In genomic region chr15:43792761-43793493, GRCh38 we compare ENCODE assay signal across 8 cellular contexts. TPM values are rescaled to one million over a fixed set of nuclear protein-coding genes. Genes with fewer than 3 reads are reported as not detected.
A peak's percentile ranks its signal among the peaks of the same experiment; 100 is the strongest.
DNase-seq lines count a peak whose midpoint lies in the region; ATAC-seq and TF ChIP-seq lines count a peak whose summit lies in the region.

No MANE protein-coding gene starts in this region.

- peaks cover 9 to 22% (median 13%) of the 10 kb centered on the region in 3 donors for H3K27me3 Mint-ChIP-seq in immature natural killer cell (ENCODE audit: low read depth in 3 of 3)

- POLR2A ChIA-PET in OCI-LY7 (lab: Charles Lee), result interaction anchor here (0.6 to 6.1 kb wide), 6 partner anchors 9 to 175 kb away, joined by 3 to 47 read pairs (median 7); partner anchors contain the start of genes ELL3, MFAP1 and WDR76

- intact Hi-C loops in OCI-LY7 (cut with micrococcal nuclease; ENCODE audit: unreplicated experiment), result loop anchor here (1.0 kb wide), 1 partner anchor 16 kb away; no protein-coding TSS in a partner anchor

- peak overlapping the region; percentile 98 to 99 (median 98) for H3K27ac Mint-ChIP-seq in immature natural killer cell
- peak overlapping the region; percentile 99 for H3K27ac Mint-ChIP-seq in stimulated activated effector memory CD8-positive, alpha-beta T cell treated with anti-CD3 and anti-CD28 coated beads, Interleukin-12 subunit alpha, Interleukin-12 subunit beta, amount 100 ng/mL, for 72 hours

- peak; percentile 49 for DNase-seq in GM12865 (ENCODE audit: low read depth)
- peak; percentile 60 for DNase-seq in OCI-LY7 (ENCODE audit: low spot score)
- no peak for DNase-seq in astrocyte of the spinal cord (ENCODE audit: low read depth, low spot score)
- DNase-seq in immature natural killer cell, result peak; percentile 23 to 30 (median 27)
- no peak for DNase-seq in stimulated activated effector memory CD8-positive, alpha-beta T cell treated with anti-CD3 and anti-CD28 coated beads, Interleukin-12 subunit alpha, Interleukin-12 subunit beta, amount 100 ng/mL, for 72 hours (ENCODE audit: low spot score in 2 of 2)
- DNase-seq in NCI-H1092 treated with DMSO at 0.1 percent for 48 hours (lab: John Stamatoyannopoulos, UW), result no peak
- no peak for DNase-seq in NCI-H526 treated with DMSO at 0.1 percent for 48 hours (lab: John Stamatoyannopoulos, UW)

- H3K4me1 Mint-ChIP-seq in immature natural killer cell, result peaks cover 50 to 53% of the 10 kb centered on the region in 2 donors
- peaks cover 40% of the 10 kb centered on the region for H3K4me1 Mint-ChIP-seq in stimulated activated effector memory CD8-positive, alpha-beta T cell treated with anti-CD3 and anti-CD28 coated beads, Interleukin-12 subunit alpha, Interleukin-12 subunit beta, amount 100 ng/mL, for 72 hours

- peak overlapping the region; percentile 97 for H3K27ac ChIP-seq in OCI-LY7 (ENCODE audit: low read depth, low read length, poor library complexity, severe bottlenecking)

- peak overlapping the region; percentile 97 to 99 (median 98) for H3K4me3 Mint-ChIP-seq in immature natural killer cell
- peak overlapping the region; percentile 98 for H3K4me3 Mint-ChIP-seq in stimulated activated effector memory CD8-positive, alpha-beta T cell treated with anti-CD3 and anti-CD28 coated beads, Interleukin-12 subunit alpha, Interleukin-12 subunit beta, amount 100 ng/mL, for 72 hours

- CTCF ChIA-PET in OCI-LY7 (lab: Charles Lee; ENCODE audit: unreplicated experiment), result no interaction called here

- peaks cover 6 to 16% (median 10%) of the 10 kb centered on the region in 3 donors for H3K36me3 Mint-ChIP-seq in immature natural killer cell
- peaks cover 62% of the 10 kb centered on the region for H3K36me3 Mint-ChIP-seq in stimulated activated effector memory CD8-positive, alpha-beta T cell treated with anti-CD3 and anti-CD28 coated beads, Interleukin-12 subunit alpha, Interleukin-12 subunit beta, amount 100 ng/mL, for 72 hours

- no TSS peak for BruUV-seq in OCI-LY7 (replicated peaks; lab: Mats Ljungman, UMichigan)

- peak overlapping the region; percentile 97 for H3K4me2 ChIP-seq in OCI-LY7 (ENCODE audit: low read length)

- H3K9me2 ChIP-seq in OCI-LY7 (ENCODE audit: insufficient read depth, low read length), result no peaks in the 10 kb centered on the region

- in situ Hi-C loops in astrocyte of the spinal cord (cut with HindIII; ENCODE audit: low sequenced_read_pairs), result no loop called here

- H3K9me3 Mint-ChIP-seq in immature natural killer cell, result no peaks in the 10 kb centered on the region
- no peaks in the 10 kb centered on the region for H3K9me3 Mint-ChIP-seq in stimulated activated effector memory CD8-positive, alpha-beta T cell treated with anti-CD3 and anti-CD28 coated beads, Interleukin-12 subunit alpha, Interleukin-12 subunit beta, amount 100 ng/mL, for 72 hours

- TF ChIP-seq CTCF in GM12865 (IDR thresholded peaks at IDR 0.05; ENCODE audit: insufficient read depth, low read depth, low read length, missing control alignments) (no peak), OCI-LY7 (conservative IDR thresholded peaks at IDR 0.05; ENCODE audit: low read length) (no peak), astrocyte of the spinal cord (IDR thresholded peaks at IDR 0.05; ENCODE audit: low read depth, low read length) (no peak)

- peaks cover 87% of the 10 kb centered on the region for H3K4me1 ChIP-seq in OCI-LY7 (ENCODE audit: insufficient read depth, low read length, poor library complexity, severe bottlenecking)

- no peak overlapping the region for H2AFZ ChIP-seq in OCI-LY7 (ENCODE audit: low read length)

- peak; percentile 0 for ATAC-seq in stimulated activated effector memory CD8-positive, alpha-beta T cell treated with anti-CD3 and anti-CD28 coated beads, Interleukin-12 subunit alpha, Interleukin-12 subunit beta, amount 100 ng/mL, for 72 hours
- ATAC-seq in HG03469 (IDR thresholded peaks at IDR 0.05; ENCODE audit: unreplicated experiment), result no peak

- H3K36me3 ChIP-seq in OCI-LY7 (ENCODE audit: insufficient read depth, low read length), result peaks cover 54% of the 10 kb centered on the region

- H3K9me3 ChIP-seq in OCI-LY7 (ENCODE audit: low read length), result no peaks in the 10 kb centered on the region

- H3K4me3 ChIP-seq in GM12865 (ENCODE audit: low read depth, low read length) (peak overlapping the region; percentile 97), OCI-LY7 (ENCODE audit: low read depth, low read length, poor library complexity, severe bottlenecking) (peak overlapping the region; percentile 97), astrocyte of the spinal cord (ENCODE audit: low read depth, low read length) (peak overlapping the region; percentile 81)

- peaks cover 17% of the 10 kb centered on the region for H4K20me1 ChIP-seq in OCI-LY7 (ENCODE audit: insufficient read depth, low read length)

- H3K79me2 ChIP-seq in OCI-LY7 (ENCODE audit: insufficient read depth, low read depth, low read length), result peaks cover 32% of the 10 kb centered on the region

RNA-seq across cellular contexts. Expression of gene SERF2, which starts 0.8 kb away (rescaled TPM):
- 581 and 622 TPM in 2 replicates for total RNA-seq in OCI-LY7 (2014; rRNA removed; shearing (Covaris generic))
- total RNA-seq in OCI-LY7 (2022), result 1,328 and 1,370 TPM in 2 replicates
- 1,000 to 10,000 TPM; 1,924 to 3,752 (median 2,420) TPM for polyA plus RNA-seq in immature natural killer cell

RNA-seq across cellular contexts. Expression of gene SERINC4, which starts 7.1 kb away (rescaled TPM):
- total RNA-seq in OCI-LY7 (2014; rRNA removed; shearing (Covaris generic)), result 0.23 and 0.60 TPM in 2 replicates
- 1.1 and 1.9 TPM in 2 replicates for total RNA-seq in OCI-LY7 (2022)
- polyA plus RNA-seq in immature natural killer cell, result 1 to 10 TPM in 2 of 3 donors, under 1 TPM in 1; 0.72 to 3.4 (median 1.3) TPM

RNA-seq across cellular contexts. Expression of gene HYPK, which starts 7.5 kb away (rescaled TPM):
- 16.1 and 25.0 TPM in 2 replicates for total RNA-seq in OCI-LY7 (2014; rRNA removed; shearing (Covaris generic))
- total RNA-seq in OCI-LY7 (2022), result 48.9 and 53.6 TPM in 2 replicates
- 10 to 100 TPM in 2 of 3 donors, 1 to 10 TPM in 1; 4.1 to 20.3 (median 10.0) TPM for polyA plus RNA-seq in immature natural killer cell

RNA-seq across cellular contexts. Expression of gene ELL3, which starts 16.2 kb away (rescaled TPM):
- 296 and 306 TPM in 2 replicates for total RNA-seq in OCI-LY7 (2014; rRNA removed; shearing (Covaris generic))
- total RNA-seq in OCI-LY7 (2022), result 116 and 134 TPM in 2 replicates
- 1 to 10 TPM in 1 of 3 donors, under 1 TPM in 1, not detected in 1; 0.78 to 1.4 TPM for polyA plus RNA-seq in immature natural killer cell

RNA-seq across cellular contexts. Expression of gene MFAP1, which starts 31.6 kb away (rescaled TPM):
- 25.3 and 43.4 TPM in 2 replicates for total RNA-seq in OCI-LY7 (2014; rRNA removed; shearing (Covaris generic))
- total RNA-seq in OCI-LY7 (2022), result 57.2 and 72.1 TPM in 2 replicates
- polyA plus RNA-seq in immature natural killer cell, result 10 to 100 TPM in 2 of 3 donors, 1 to 10 TPM in 1; 6.7 to 21.3 (median 10.4) TPM

Comparison
In these comparisons a context has a peak if more than half of its experiments do, and no peak if none do; other contexts are left out.
1. DNase-seq: peak in GM12865 (single experiment), OCI-LY7 (single experiment) and immature natural killer cell (3 of 3); none in astrocyte of the spinal cord (single experiment), stimulated activated effector memory CD8-positive, alpha-beta T cell treated with anti-CD3 and anti-CD28 coated beads, Interleukin-12 subunit alpha, Interleukin-12 subunit beta, amount 100 ng/mL, for 72 hours (0 of 2), NCI-H1092 treated with DMSO at 0.1 percent for 48 hours (single experiment) and NCI-H526 treated with DMSO at 0.1 percent for 48 hours (single experiment).
2. Peak in every context shown above with its lines, with median percentiles within 50 percentile points of each other: H3K4me3 ChIP-seq.